2 cellular contexts compared by ENCODE assay signal in the genomic region with DNA sequence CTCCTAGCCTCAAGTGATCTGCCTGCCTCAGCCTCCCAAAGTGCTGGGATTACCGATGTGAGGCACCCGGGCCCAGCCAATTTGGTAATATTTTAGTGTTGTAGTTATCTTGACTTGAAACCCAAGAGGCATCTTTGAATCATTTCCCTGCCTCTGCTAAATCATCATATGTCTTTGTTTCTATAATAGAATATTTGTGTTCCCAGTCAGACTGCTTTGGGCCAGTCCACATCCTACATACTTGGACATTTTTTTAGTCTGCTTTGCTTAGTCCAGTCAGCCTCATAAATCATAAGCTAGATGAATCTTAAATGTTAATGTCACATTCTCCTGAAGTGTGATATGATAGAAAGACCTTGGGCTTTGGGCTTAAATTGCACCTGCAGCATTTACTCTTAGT.
A peak's percentile ranks its signal among the peaks of the same experiment; 100 is the strongest.
TF ChIP-seq lines count a peak whose summit lies in the region.

No MANE protein-coding gene starts in this region.

TF ChIP-seq in HEK293T, 16 proteins besides CTCF, POLR2A, EP300 and RAD21:
- TF ChIP-seq, protein P1, sequence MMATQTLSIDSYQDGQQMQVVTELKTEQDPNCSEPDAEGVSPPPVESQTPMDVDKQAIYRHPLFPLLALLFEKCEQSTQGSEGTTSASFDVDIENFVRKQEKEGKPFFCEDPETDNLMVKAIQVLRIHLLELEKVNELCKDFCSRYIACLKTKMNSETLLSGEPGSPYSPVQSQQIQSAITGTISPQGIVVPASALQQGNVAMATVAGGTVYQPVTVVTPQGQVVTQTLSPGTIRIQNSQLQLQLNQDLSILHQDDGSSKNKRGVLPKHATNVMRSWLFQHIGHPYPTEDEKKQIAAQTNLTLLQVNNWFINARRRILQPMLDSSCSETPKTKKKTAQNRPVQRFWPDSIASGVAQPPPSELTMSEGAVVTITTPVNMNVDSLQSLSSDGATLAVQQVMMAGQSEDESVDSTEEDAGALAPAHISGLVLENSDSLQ (IDR thresholded peaks at IDR 0.05) = peak; percentile 20; the same call in 1 of the 2 replicates
- no peak for TF ChIP-seq NFRKB (IDR thresholded peaks at IDR 0.05)
- no peak for TF ChIP-seq HDGF (IDR thresholded peaks at IDR 0.05; ENCODE audit: borderline replicate concordance)
- no peak for TF ChIP-seq SUZ12 (IDR thresholded peaks at IDR 0.05)
- TF ChIP-seq ARNT (IDR thresholded peaks at IDR 0.05) = no peak
- no peak for TF ChIP-seq FOXM1 (IDR thresholded peaks at IDR 0.05; ENCODE audit: borderline replicate concordance)
- no peak for TF ChIP-seq BHLHE40 (IDR thresholded peaks at IDR 0.05; ENCODE audit: borderline replicate concordance)
- TF ChIP-seq ZNF384 (IDR thresholded peaks at IDR 0.05) = no peak

TF ChIP-seq in K562, 482 proteins besides CTCF, POLR2A, EP300 and RAD21:
- no peak for TF ChIP-seq TEAD2 (tag; IDR thresholded peaks at IDR 0.05)
- TF ChIP-seq, protein P2, sequence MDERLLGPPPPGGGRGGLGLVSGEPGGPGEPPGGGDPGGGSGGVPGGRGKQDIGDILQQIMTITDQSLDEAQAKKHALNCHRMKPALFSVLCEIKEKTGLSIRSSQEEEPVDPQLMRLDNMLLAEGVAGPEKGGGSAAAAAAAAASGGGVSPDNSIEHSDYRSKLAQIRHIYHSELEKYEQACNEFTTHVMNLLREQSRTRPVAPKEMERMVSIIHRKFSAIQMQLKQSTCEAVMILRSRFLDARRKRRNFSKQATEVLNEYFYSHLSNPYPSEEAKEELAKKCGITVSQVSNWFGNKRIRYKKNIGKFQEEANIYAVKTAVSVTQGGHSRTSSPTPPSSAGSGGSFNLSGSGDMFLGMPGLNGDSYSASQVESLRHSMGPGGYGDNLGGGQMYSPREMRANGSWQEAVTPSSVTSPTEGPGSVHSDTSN (CRISPR knock-in tag; IDR thresholded peaks at IDR 0.05; ENCODE audit: low read depth) = no peak
- TF ChIP-seq, protein P2 (tag; conservative IDR thresholded peaks at IDR 0.05; ENCODE audit: low read depth) = 0 out of 2 replicates have a peak, but pooled peaks have one; percentile 20
- TF ChIP-seq, protein P1 (IDR thresholded peaks at IDR 0.05) = 0 out of 2 replicates have a peak, but pooled peaks have one; percentile 21
